ENCODE assay signal across 18 cellular contexts in the genomic region with DNA sequence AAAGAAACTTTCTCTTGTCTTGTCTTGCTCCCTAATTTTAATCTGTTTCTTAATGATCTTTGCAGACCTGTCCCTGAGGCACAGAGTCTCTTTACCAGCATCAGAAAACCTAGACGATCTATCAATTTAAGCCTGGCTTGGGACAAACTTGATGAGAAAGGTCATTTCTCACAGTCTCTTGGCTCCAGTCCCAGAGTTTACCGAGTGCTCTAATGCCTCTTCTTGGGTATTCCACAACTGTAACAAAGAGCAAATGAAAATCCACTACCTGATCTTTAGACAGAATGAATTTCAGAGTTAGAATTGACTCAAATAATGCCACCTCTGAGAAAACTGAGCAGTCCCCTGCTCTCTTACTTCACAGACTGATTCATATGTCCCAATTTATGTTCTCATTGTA.
DNase-seq lines count a peak whose midpoint lies in the region; ATAC-seq and TF ChIP-seq lines count a peak whose summit lies in the region.
"Had no signal": no experiment of that assay in that cellular context is flagged by ENCODE, and none has a peak within 500 bp of the region (broad histone marks: within the 10 kb centered on the region; RNA-seq: fewer than 3 reads in every experiment).

No MANE protein-coding gene starts in this region.

- WGBS in endodermal cell (ENCODE audit: insufficient coverage in 1 of 2, insufficient read length in 1 of 2), 2 experiments: 94 to 100% methylated on average over 2 of the region's 2 CpGs

- H3K27ac ChIP-seq in endodermal cell (ENCODE audit: low read depth, low read length): no peak overlapping the region
- H3K27ac ChIP-seq: 22Rv1, BLaER1, Peyer's patch had no signal

- H3K4me1 Mint-ChIP-seq in nephron (peaks cover 21% of the 10 kb centered on the region), endodermal cell (peaks cover 3% of the 10 kb centered on the region)
- H3K4me1 Mint-ChIP-seq: CD8-positive, alpha-beta memory T cell; GM23338 had no signal

- DNase-seq in NCI-H1105 treated with DMSO at 0.1 percent for 48 hours (lab: John Stamatoyannopoulos, UW) (peak; percentile 6), NCI-H1105 (lab: John Stamatoyannopoulos, UW) (no peak), NCI-H2227 (lab: John Stamatoyannopoulos, UW; ENCODE audit: unreplicated experiment) (peak; percentile 13), choroid plexus epithelial cell (ENCODE audit: low read depth) (peak; percentile 43), endodermal cell (no peak)
- DNase-seq in activated T-cell treated with anti-CD3 and anti-CD28 coated beads, Interleukin-2, amount 50 U/mL, for 48 hours: no peak
- DNase-seq: CD8-positive, alpha-beta memory T cell; Karpas-422; NCI-H2029; NCI-H226; NCI-H526; Peyer's patch; Right ventricle myocardium superior had no signal

- no peak overlapping the region for H3K9ac ChIP-seq in endodermal cell (ENCODE audit: extremely low read depth, low read length, poor library complexity, severe bottlenecking)
- H3K9ac ChIP-seq: BLaER1 had no signal

- H3K4me1 ChIP-seq in endodermal cell (ENCODE audit: control insufficient read depth, insufficient read depth, low read length): no peaks in the 10 kb centered on the region
- H3K4me1 ChIP-seq: BLaER1, Peyer's patch had no signal

- H3K9me3 Mint-ChIP-seq in nephron (no peaks in the 10 kb centered on the region), endodermal cell (no peaks in the 10 kb centered on the region)
- H3K9me3 Mint-ChIP-seq: CD8-positive, alpha-beta memory T cell; GM23338 had no signal

- H3K4me3 ChIP-seq in choroid plexus epithelial cell (ENCODE audit: low read depth, low read length): no peak overlapping the region
- H3K4me3 ChIP-seq in endodermal cell (ENCODE audit: low read length): no peak overlapping the region
- H3K4me3 ChIP-seq: BLaER1, GM23338, Peyer's patch had no signal

- TF ChIP-seq CTCF in choroid plexus epithelial cell (conservative IDR thresholded peaks at IDR 0.05; ENCODE audit: low read depth, low read length): no peak
- TF ChIP-seq CTCF in nephron (IDR thresholded peaks at IDR 0.05; ENCODE audit: unreplicated experiment in 3 of 3): no peak
- no peak for TF ChIP-seq CTCF in endodermal cell (conservative IDR thresholded peaks at IDR 0.05)

- H3K27me3 Mint-ChIP-seq in nephron (ENCODE audit: low read depth) (no peaks in the 10 kb centered on the region), endodermal cell (ENCODE audit: insufficient read depth) (no peaks in the 10 kb centered on the region)
- H3K27me3 Mint-ChIP-seq: CD8-positive, alpha-beta memory T cell had no signal

- H3K9me3 ChIP-seq in endodermal cell (ENCODE audit: control insufficient read depth, low read length): no peaks in the 10 kb centered on the region
- H3K9me3 ChIP-seq: BLaER1, Peyer's patch had no signal

- H3K4me3 Mint-ChIP-seq in nephron: no peak overlapping the region
- no peak overlapping the region for H3K4me3 Mint-ChIP-seq in endodermal cell
- H3K4me3 Mint-ChIP-seq: CD8-positive, alpha-beta memory T cell; GM23338 had no signal

- H3K27ac Mint-ChIP-seq in nephron: peak overlapping the region; percentile 64 to 67 (median 64)
- no peak overlapping the region for H3K27ac Mint-ChIP-seq in endodermal cell
- H3K27ac Mint-ChIP-seq: GM23338 had no signal

- H3K36me3 Mint-ChIP-seq in nephron (ENCODE audit: low read depth): peaks cover 16% of the 10 kb centered on the region
- peaks cover 3% of the 10 kb centered on the region for H3K36me3 Mint-ChIP-seq in endodermal cell (ENCODE audit: low read depth)

- no peaks in the 10 kb centered on the region for H3K36me3 ChIP-seq in endodermal cell (ENCODE audit: control insufficient read depth, insufficient read depth, low read length)
- H3K36me3 ChIP-seq: Peyer's patch had no signal

- H3K27me3 ChIP-seq in endodermal cell (ENCODE audit: control insufficient read depth, insufficient read depth, low read length, poor library complexity, severe bottlenecking): no peaks in the 10 kb centered on the region
- H3K27me3 ChIP-seq: BLaER1, Peyer's patch had no signal

- ATAC-seq in GM18517 (IDR thresholded peaks at IDR 0.05; ENCODE audit: unreplicated experiment): no peak
- ATAC-seq: GM23338 had no signal

Comparison
In these comparisons a context has a peak if more than half of its experiments do, and no peak if none do; other contexts are left out.
1. DNase-seq: peak in NCI-H1105 treated with DMSO at 0.1 percent for 48 hours (single experiment), NCI-H2227 (single experiment) and choroid plexus epithelial cell (single experiment); none in NCI-H1105 (single experiment), endodermal cell (single experiment) and activated T-cell treated with anti-CD3 and anti-CD28 coated beads, Interleukin-2, amount 50 U/mL, for 48 hours (0 of 2).